In genomic region chr19:15324791-15325519, GRCh38 we compare ENCODE assay signal across 9 cellular contexts. TPM values are rescaled to one million over a fixed set of nuclear protein-coding genes. Genes with fewer than 3 reads are reported as not detected.
DNase-seq lines count a peak whose midpoint lies in the region; ATAC-seq and TF ChIP-seq lines count a peak whose summit lies in the region.
"Had no signal": no experiment of that assay in that cellular context is flagged by ENCODE, and none has a peak within 500 bp of the region (broad histone marks: within the 10 kb centered on the region; RNA-seq: fewer than 3 reads in every experiment).

No MANE protein-coding gene starts in this region.

- H3K4me1 Mint-ChIP-seq in activated CD8-positive, alpha-beta memory T cell treated with anti-CD3 and anti-CD28 coated beads, Interleukin-2, amount 10 ng/mL, durations not matched to agents 7 days and 5 days = peaks cover 75% of the 10 kb centered on the region
- peaks cover 96% of the 10 kb centered on the region for H3K4me1 Mint-ChIP-seq in brain

- TF ChIP-seq CTCF in brain (conservative IDR thresholded peaks at IDR 0.05) = no peak
- no peak for TF ChIP-seq CTCF in tibial nerve (IDR thresholded peaks at IDR 0.05)

- no peak for TF ChIP-seq EP300 in tibial nerve (IDR thresholded peaks at IDR 0.05)

- no peaks in the 10 kb centered on the region for H3K27me3 ChIP-seq in mesenchymal stem cell (ENCODE audit: control insufficient read depth in 1 of 2, insufficient read depth in 1 of 2, low read length in 2 of 2)
- H3K27me3 ChIP-seq in tibial nerve = no peaks in the 10 kb centered on the region

- CTCF ChIA-PET in activated CD8-positive, alpha-beta memory T cell treated with anti-CD3 and anti-CD28 coated beads, Interleukin-2, amount 10 ng/mL, durations not matched to agents 7 days and 5 days (lab: Charles Lee) = interaction anchor here (0.6 to 1.4 kb wide), 2 partner anchors 53 to 54 kb away, joined by 3 to 5 read pairs; partner anchors contain the start of gene AKAP8

- H3K4me2 ChIP-seq in mesenchymal stem cell (ENCODE audit: low read length, poor library complexity, severe bottlenecking) = no peak overlapping the region

- no peak overlapping the region for H3K14ac ChIP-seq in mesenchymal stem cell (ENCODE audit: low read length in 2 of 2)

- no peaks in the 10 kb centered on the region for H3K9me3 Mint-ChIP-seq in activated CD8-positive, alpha-beta memory T cell treated with anti-CD3 and anti-CD28 coated beads, Interleukin-2, amount 10 ng/mL, durations not matched to agents 7 days and 5 days (ENCODE audit: low read depth)
- peaks cover 0 to 3% (median 0%) of the 10 kb centered on the region in 5 experiments for H3K9me3 Mint-ChIP-seq in brain

- no peak for ATAC-seq in activated CD8-positive, alpha-beta memory T cell treated with anti-CD3 and anti-CD28 coated beads, Interleukin-2, amount 10 ng/mL, durations not matched to agents 7 days and 5 days
- ATAC-seq in HG03439 (IDR thresholded peaks at IDR 0.05; ENCODE audit: unreplicated experiment) = no peak
- ATAC-seq in GM18498 (IDR thresholded peaks at IDR 0.05; ENCODE audit: unreplicated experiment) = no peak

- no peak overlapping the region for H4K8ac ChIP-seq in mesenchymal stem cell (ENCODE audit: low read length)

- H2AK5ac ChIP-seq in mesenchymal stem cell (ENCODE audit: low read length, severe bottlenecking) = no peak overlapping the region

- H3K27ac ChIP-seq in mesenchymal stem cell (ENCODE audit: low read length, poor library complexity, severe bottlenecking) = peak overlapping the region; percentile 25
- peak overlapping the region in 3 of 4 donors; percentile 32 to 86 (median 79) for H3K27ac ChIP-seq in tibial nerve

- H2BK15ac ChIP-seq in mesenchymal stem cell (ENCODE audit: low read depth, poor library complexity, severe bottlenecking) = no peak overlapping the region

- H2BK5ac ChIP-seq in mesenchymal stem cell (ENCODE audit: low read depth, low read length, poor library complexity, severe bottlenecking) = no peak overlapping the region

- peak overlapping the region in 1 of 2 experiments; percentile 79 for H3K23ac ChIP-seq in mesenchymal stem cell (ENCODE audit: low read length in 2 of 2)

- peaks cover 18% of the 10 kb centered on the region for H3K36me3 Mint-ChIP-seq in activated CD8-positive, alpha-beta memory T cell treated with anti-CD3 and anti-CD28 coated beads, Interleukin-2, amount 10 ng/mL, durations not matched to agents 7 days and 5 days
- peaks cover 34% of the 10 kb centered on the region for H3K36me3 Mint-ChIP-seq in brain

- no peak overlapping the region for H3K4ac ChIP-seq in mesenchymal stem cell (ENCODE audit: low read depth in 1 of 2, low read length in 2 of 2)

- H3K4me1 ChIP-seq in mesenchymal stem cell (ENCODE audit: control insufficient read depth, insufficient read depth, low read depth, low read length) (peaks cover 27% of the 10 kb centered on the region), tibial nerve (peaks cover 3 to 97% (median 83%) of the 10 kb centered on the region in 4 donors)

- H2BK120ac ChIP-seq in mesenchymal stem cell (ENCODE audit: low read depth, low read length) = no peak overlapping the region

- peak overlapping the region; percentile 30 for H3K9ac ChIP-seq in mesenchymal stem cell (ENCODE audit: low read length)

- no peak overlapping the region for H4K91ac ChIP-seq in mesenchymal stem cell (ENCODE audit: low read length)

- H3K18ac ChIP-seq in mesenchymal stem cell (ENCODE audit: low read depth in 1 of 2, low read length in 2 of 2) = no peak overlapping the region

- no peak for DNase-seq in activated CD8-positive, alpha-beta memory T cell treated with anti-CD3 and anti-CD28 coated beads, Interleukin-2, amount 10 ng/mL, durations not matched to agents 7 days and 5 days
- no peak for DNase-seq in activated CD8-positive, alpha-beta memory T cell treated with anti-CD3 and anti-CD28 coated beads, Interleukin-2, amount 50 U/mL, for 48 hours
- DNase-seq in mesenchymal stem cell (no peak), tibial nerve (ENCODE audit: low spot score in 2 of 2) (no peak), pons (ENCODE audit: low spot score) (no peak)
- DNase-seq: stimulated activated CD8-positive, alpha-beta memory T cell treated with anti-CD3 and anti-CD28 coated beads, Interleukin-4, amount 100 ng/mL, for 48 hours had no signal

- TF ChIP-seq POLR2A in tibial nerve (IDR thresholded peaks at IDR 0.05) = no peak

- no peak overlapping the region for H3K4me3 ChIP-seq in mesenchymal stem cell (ENCODE audit: insufficient read depth in 1 of 2, low read depth in 1 of 2, low read length in 2 of 2)
- no peak overlapping the region for H3K4me3 ChIP-seq in tibial nerve

- H2BK12ac ChIP-seq in mesenchymal stem cell (ENCODE audit: low read length in 2 of 2) = no peak overlapping the region

- H3K27ac Mint-ChIP-seq in activated CD8-positive, alpha-beta memory T cell treated with anti-CD3 and anti-CD28 coated beads, Interleukin-2, amount 10 ng/mL, durations not matched to agents 7 days and 5 days = peak overlapping the region; percentile 63
- peak overlapping the region in 4 of 5 experiments; percentile 16 to 80 (median 49) for H3K27ac Mint-ChIP-seq in brain

- H3K9me3 ChIP-seq in mesenchymal stem cell (ENCODE audit: control insufficient read depth, low read length) = no peaks in the 10 kb centered on the region
- no peaks in the 10 kb centered on the region for H3K9me3 ChIP-seq in tibial nerve

- no peak overlapping the region for H2AFZ ChIP-seq in mesenchymal stem cell (ENCODE audit: low read depth, low read length)

- WGBS in mesenchymal stem cell = 73% methylated on average over 4 of the region's 6 CpGs
- WGBS in tibial nerve, 2 donors = 26 to 28% methylated on average over 6 of the region's 6 CpGs

- H3K79me1 ChIP-seq in mesenchymal stem cell (replicated peaks; ENCODE audit: low read length, poor library complexity, severe bottlenecking) = no peaks in the 10 kb centered on the region

- H3K36me3 ChIP-seq in mesenchymal stem cell (ENCODE audit: control insufficient read depth in 1 of 2, insufficient read depth in 2 of 2, low read depth in 1 of 2, low read length in 2 of 2) = no peaks in the 10 kb centered on the region
- no peaks in the 10 kb centered on the region for H3K36me3 ChIP-seq in tibial nerve

- H3K4me3 Mint-ChIP-seq in activated CD8-positive, alpha-beta memory T cell treated with anti-CD3 and anti-CD28 coated beads, Interleukin-2, amount 10 ng/mL, durations not matched to agents 7 days and 5 days = no peak overlapping the region
- peak overlapping the region in 3 of 5 experiments; percentile 32 to 44 (median 32) for H3K4me3 Mint-ChIP-seq in brain

- no peaks in the 10 kb centered on the region for H3K27me3 Mint-ChIP-seq in activated CD8-positive, alpha-beta memory T cell treated with anti-CD3 and anti-CD28 coated beads, Interleukin-2, amount 10 ng/mL, durations not matched to agents 7 days and 5 days
- no peaks in the 10 kb centered on the region for H3K27me3 Mint-ChIP-seq in brain

RNA-seq across cellular contexts. Expression of gene BRD4, which starts 7.4 kb away (rescaled TPM):
- 100 to 1,000 TPM; 123 to 125 TPM for total RNA-seq in activated CD8-positive, alpha-beta memory T cell treated with anti-CD3 and anti-CD28 coated beads, Interleukin-2, amount 10 ng/mL, durations not matched to agents 7 days and 5 days
- 46.0 TPM for polyA plus RNA-seq in brain (ENCODE audit: insufficient read depth, low read depth, low replicate concordance)
- 59.9 TPM for polyA plus RNA-seq in mesenchymal stem cell (2013, experiment 1 of 2)
- 57.1 TPM for polyA plus RNA-seq in mesenchymal stem cell (2013, experiment 2 of 2)
- total RNA-seq in tibial nerve = 10 to 100 TPM; 34.7 to 69.6 (median 36.0) TPM

RNA-seq across cellular contexts. Expression of gene AKAP8, which starts 54.6 kb away (rescaled TPM):
- 10 to 100 TPM; 55.6 to 59.0 TPM for total RNA-seq in activated CD8-positive, alpha-beta memory T cell treated with anti-CD3 and anti-CD28 coated beads, Interleukin-2, amount 10 ng/mL, durations not matched to agents 7 days and 5 days
- polyA plus RNA-seq in brain (ENCODE audit: insufficient read depth, low read depth, low replicate concordance) = 5.4 TPM
- 15.4 TPM for polyA plus RNA-seq in mesenchymal stem cell (2013, experiment 1 of 2)
- 14.1 TPM for polyA plus RNA-seq in mesenchymal stem cell (2013, experiment 2 of 2)
- total RNA-seq in tibial nerve = 10 to 100 TPM; 26.4 to 58.5 (median 55.9) TPM
